20 cellular contexts compared by ENCODE assay signal in genomic region chr16:86195863-86196630, GRCh38.
A peak's percentile ranks its signal among the peaks of the same experiment; 100 is the strongest.
DNase-seq lines count a peak whose midpoint lies in the region; ATAC-seq and TF ChIP-seq lines count a peak whose summit lies in the region.
"Had no signal": no experiment of that assay in that cellular context is flagged by ENCODE, and none has a peak within 500 bp of the region (broad histone marks: within the 10 kb centered on the region; RNA-seq: fewer than 3 reads in every experiment).

No MANE protein-coding gene starts in this region.

- no peaks in the 10 kb centered on the region for H3K9me2 ChIP-seq in GM23338 (ENCODE audit: insufficient read depth)

- H3K27me3 ChIP-seq in GM23338 (ENCODE audit: insufficient read depth) (no peaks in the 10 kb centered on the region), colonic mucosa (peaks cover 5% of the 10 kb centered on the region), neural progenitor cell (peaks cover 6% of the 10 kb centered on the region)

- DNase-seq in GM23338 (ENCODE audit: low spot score) = peak; percentile 83
- DNase-seq in colonic mucosa = no peak
- peak; percentile 77 for DNase-seq in left kidney (ENCODE audit: low read depth, low spot score)
- peak; percentile 73 for DNase-seq in neural progenitor cell (ENCODE audit: low spot score)
- no peak for DNase-seq in amygdala (lab: John Stamatoyannopoulos, UW)
- no peak for DNase-seq in SIG-M5 treated with dmso at 0.1 percent for 504 hours (lab: John Stamatoyannopoulos, UW; ENCODE audit: unreplicated experiment)
- DNase-seq: activated gamma-delta T cell treated with Interleukin-2 at 50 U/mL for 16 hours; CD8-positive, alpha-beta T cell; cortex of kidney; heart right ventricle; mammary epithelial cell; MG63; NCI-H2029 treated with DMSO at 0.1 percent for 48 hours; NCI-H748 treated with DMSO at 0.1 percent for 48 hours; pancreas; stimulated activated naive CD8-positive, alpha-beta T cell treated with anti-CD3 and anti-CD28 coated beads, Interleukin-15, Interleukin-2, amounts not matched to agents 100 U/mL and 50 U/mL, for 24 hours; T-helper 17 cell had no signal

- H3K4me1 Mint-ChIP-seq in GM23338 = peaks cover 71% of the 10 kb centered on the region
- peaks cover 37% of the 10 kb centered on the region for H3K4me1 Mint-ChIP-seq in neural progenitor cell
- H3K4me1 Mint-ChIP-seq: T-helper 17 cell had no signal

- H3K4me2 ChIP-seq in GM23338 = no peak overlapping the region
- H3K4me2 ChIP-seq in neural progenitor cell = no peak overlapping the region

- intact Hi-C loops in colonic mucosa (cut with DNase I) = loop anchor here (10.0 kb wide), 1 partner anchor 319 kb away; the partner anchor contains the start of gene FOXF1

- H3K27me3 Mint-ChIP-seq in GM23338 (ENCODE audit: insufficient read depth, low read depth, poor library complexity) (peaks cover 20% of the 10 kb centered on the region), neural progenitor cell (ENCODE audit: insufficient read depth, low read depth) (peaks cover 18% of the 10 kb centered on the region)

- H3K4me3 Mint-ChIP-seq in GM23338 (no peak overlapping the region), neural progenitor cell (no peak overlapping the region)
- H3K4me3 Mint-ChIP-seq: CD8-positive, alpha-beta T cell; T-helper 17 cell had no signal

- H3K4me1 ChIP-seq in GM23338 (ENCODE audit: insufficient read depth) (peaks cover 36% of the 10 kb centered on the region), colonic mucosa (no peaks in the 10 kb centered on the region), neural progenitor cell (peaks cover 21% of the 10 kb centered on the region)
- H3K4me1 ChIP-seq: pancreas had no signal

- H3K36me3 Mint-ChIP-seq in GM23338 (ENCODE audit: low read depth) (no peaks in the 10 kb centered on the region), neural progenitor cell (no peaks in the 10 kb centered on the region)
- H3K36me3 Mint-ChIP-seq: CD8-positive, alpha-beta T cell had no signal

- H3K27ac ChIP-seq in GM23338 (ENCODE audit: low read depth) (peak overlapping the region; percentile 2; the same call in 1 of the 2 replicates), colonic mucosa (peak overlapping the region; percentile 70), neural progenitor cell (no peak overlapping the region)
- H3K27ac ChIP-seq: pancreas had no signal

- H3K4me3 ChIP-seq in GM23338 (no peak overlapping the region), colonic mucosa (no peak overlapping the region), neural progenitor cell (no peak overlapping the region)
- H3K4me3 ChIP-seq: heart right ventricle, MG63, pancreas had no signal

- H3K9me3 ChIP-seq in colonic mucosa (no peaks in the 10 kb centered on the region), neural progenitor cell (ENCODE audit: low read depth) (no peaks in the 10 kb centered on the region)
- H3K9me3 ChIP-seq: heart right ventricle, MG63, pancreas had no signal

- H3K9me3 Mint-ChIP-seq in GM23338 (no peaks in the 10 kb centered on the region), neural progenitor cell (no peaks in the 10 kb centered on the region)
- H3K9me3 Mint-ChIP-seq: CD8-positive, alpha-beta T cell had no signal

- no peaks in the 10 kb centered on the region for H3K79me2 ChIP-seq in GM23338 (replicated peaks; ENCODE audit: insufficient read depth)
- no peaks in the 10 kb centered on the region for H3K79me2 ChIP-seq in neural progenitor cell (ENCODE audit: low read depth)

- no peak overlapping the region for H2AFZ ChIP-seq in GM23338
- H2AFZ ChIP-seq in neural progenitor cell (replicated peaks) = no peak overlapping the region

- ATAC-seq in GM23338 (peak; percentile 86), GM19395 (IDR thresholded peaks at IDR 0.05; ENCODE audit: unreplicated experiment) (no peak), GM21367 (IDR thresholded peaks at IDR 0.05; ENCODE audit: unreplicated experiment) (no peak)
- ATAC-seq: CD8-positive, alpha-beta T cell; esophagus mucosa; pancreas; stimulated activated naive CD8-positive, alpha-beta T cell treated with anti-CD3 and anti-CD28 coated beads, Interleukin-15, Interleukin-2, amounts not matched to agents 100 U/mL and 50 U/mL, for 24 hours; T-helper 17 cell had no signal

- H3F3A ChIP-seq in GM23338 (replicated peaks; ENCODE audit: low read depth) = no peaks in the 10 kb centered on the region
- no peaks in the 10 kb centered on the region for H3F3A ChIP-seq in neural progenitor cell (ENCODE audit: low read depth)

- H3K9ac ChIP-seq in colonic mucosa (ENCODE audit: low read depth in 2 of 2, low read length in 2 of 2) (peak overlapping the region; percentile 36 to 43), neural progenitor cell (no peak overlapping the region)

- H4K20me1 ChIP-seq in GM23338 (replicated peaks; ENCODE audit: insufficient read depth) = no peaks in the 10 kb centered on the region
- no peaks in the 10 kb centered on the region for H4K20me1 ChIP-seq in neural progenitor cell (ENCODE audit: low read depth)

- no peak for TF ChIP-seq CTCF in GM23338 (conservative IDR thresholded peaks at IDR 0.05; ENCODE audit: low read depth in 2 of 2)
- no peak for TF ChIP-seq CTCF in colonic mucosa (IDR thresholded peaks at IDR 0.05)
- no peak for TF ChIP-seq CTCF in neural progenitor cell (IDR thresholded peaks at IDR 0.05)

- H3K27ac Mint-ChIP-seq in GM23338 (no peak overlapping the region; the same call in 1 of the 2 replicates), neural progenitor cell (no peak overlapping the region)
- H3K27ac Mint-ChIP-seq: CD8-positive, alpha-beta T cell; T-helper 17 cell had no signal

- H3K36me3 ChIP-seq in GM23338 (ENCODE audit: insufficient read depth) = no peaks in the 10 kb centered on the region
- H3K36me3 ChIP-seq in colonic mucosa = no peaks in the 10 kb centered on the region
- no peaks in the 10 kb centered on the region for H3K36me3 ChIP-seq in neural progenitor cell
- H3K36me3 ChIP-seq: heart right ventricle, MG63, pancreas had no signal

TF ChIP-seq in GM23338, 12 proteins besides CTCF, POLR2A, EP300 and RAD21 (continues in another document):
- TF ChIP-seq JUNB (IDR thresholded peaks at IDR 0.05; ENCODE audit: unreplicated experiment) = no peak
- no peak for TF ChIP-seq ZNF114 (CRISPR knock-in tag; IDR thresholded peaks at IDR 0.05)
- no peak for TF ChIP-seq CREB1 (CRISPR knock-in tag; IDR thresholded peaks at IDR 0.05; ENCODE audit: low read depth)
- TF ChIP-seq POLR2AphosphoS5 (IDR thresholded peaks at IDR 0.05; ENCODE audit: low read depth) = no peak
- TF ChIP-seq ZNF462 (CRISPR knock-in tag; IDR thresholded peaks at IDR 0.05) = no peak

Comparison
In these comparisons a context has a peak if more than half of its experiments do, and no peak if none do; other contexts are left out.
1. DNase-seq: peak in GM23338 (single experiment), left kidney (single experiment) and neural progenitor cell (single experiment); none in colonic mucosa (single experiment), amygdala (0 of 56) and SIG-M5 treated with dmso at 0.1 percent for 504 hours (single experiment).